23 cellular contexts compared by ENCODE assay signal in genomic region chr6:75566137-75566767, GRCh38. TPM values are rescaled to one million over a fixed set of nuclear protein-coding genes. Genes with fewer than 3 reads are reported as not detected.
A peak's percentile ranks its signal among the peaks of the same experiment; 100 is the strongest.
DNase-seq lines count a peak whose midpoint lies in the region; ATAC-seq and TF ChIP-seq lines count a peak whose summit lies in the region.
"Had no signal": no experiment of that assay in that cellular context is flagged by ENCODE, and none has a peak within 500 bp of the region (broad histone marks: within the 10 kb centered on the region; RNA-seq: fewer than 3 reads in every experiment).

No MANE protein-coding gene starts in this region.

- H3K9ac ChIP-seq in SK-N-SH (no peak overlapping the region), mesenchymal stem cell (ENCODE audit: low read length) (no peak overlapping the region)
- H3K9ac ChIP-seq: BLaER1 treated with 17β-estradiol and CSF1 and Interleukin-3, amounts not matched to agents 10 nM and 100 nM had no signal

- H2BK15ac ChIP-seq in mesenchymal stem cell (ENCODE audit: low read depth, poor library complexity, severe bottlenecking) = no peak overlapping the region

- POLR2A ChIA-PET in SK-N-SH (lab: Yijun Ruan, JAX) = no interaction called here

- CTCF ChIA-PET in SK-N-SH (lab: Yijun Ruan, JAX) = no interaction called here

- 56% methylated on average over 2 of the region's 2 CpGs for WGBS in SK-N-SH (ENCODE audit: low lambda C conversion rate)
- 96% methylated on average over 2 of the region's 2 CpGs for WGBS in mesenchymal stem cell

- H3K4me2 ChIP-seq in SK-N-SH (no peak overlapping the region), mesenchymal stem cell (ENCODE audit: low read length, poor library complexity, severe bottlenecking) (no peak overlapping the region)
- H3K4me2 ChIP-seq: BLaER1 treated with 17β-estradiol and CSF1 and Interleukin-3, amounts not matched to agents 10 nM and 100 nM had no signal

- H3K18ac ChIP-seq in mesenchymal stem cell (ENCODE audit: low read depth in 1 of 2, low read length in 2 of 2) = no peak overlapping the region

- TF ChIP-seq RAD21 in SK-N-SH (IDR thresholded peaks at IDR 0.05; ENCODE audit: low read length) = no peak
- no peak for TF ChIP-seq RAD21 in Ishikawa (IDR thresholded peaks at IDR 0.05; ENCODE audit: low read depth)

- H3K23ac ChIP-seq in mesenchymal stem cell (ENCODE audit: low read length in 2 of 2) = no peak overlapping the region

- H3K36me3 ChIP-seq in SK-N-SH (replicated peaks in 1 of 2; ENCODE audit: control insufficient read depth in 1 of 2, insufficient read depth in 2 of 2, low read length in 1 of 2) = peaks cover 0 to 4% of the 10 kb centered on the region in 2 experiments
- no peaks in the 10 kb centered on the region for H3K36me3 ChIP-seq in mesenchymal stem cell (ENCODE audit: control insufficient read depth in 1 of 2, insufficient read depth in 2 of 2, low read depth in 1 of 2, low read length in 2 of 2)
- H3K36me3 ChIP-seq: BE2C had no signal

- H3K27ac ChIP-seq in SK-N-SH (ENCODE audit: low read depth in 2 of 2, low read length in 1 of 2) (no peak overlapping the region), mesenchymal stem cell (ENCODE audit: low read length, poor library complexity, severe bottlenecking) (no peak overlapping the region)
- H3K27ac ChIP-seq: 22Rv1; BLaER1 treated with 17β-estradiol and CSF1 and Interleukin-3, amounts not matched to agents 10 nM and 100 nM had no signal

- H3K14ac ChIP-seq in mesenchymal stem cell (ENCODE audit: low read length in 2 of 2) = no peak overlapping the region

- peaks cover 3% of the 10 kb centered on the region for H3K36me3 Mint-ChIP-seq in endothelial cell (ENCODE audit: low read depth, unreplicated experiment)
- H3K36me3 Mint-ChIP-seq: CD14-positive monocyte had no signal

- H4K20me1 ChIP-seq in SK-N-SH (ENCODE audit: insufficient read depth) = no peaks in the 10 kb centered on the region
- H4K20me1 ChIP-seq: BLaER1 treated with 17β-estradiol and CSF1 and Interleukin-3, amounts not matched to agents 10 nM and 100 nM had no signal

- H3K27me3 ChIP-seq in SK-N-SH (ENCODE audit: insufficient read depth) (no peaks in the 10 kb centered on the region), mesenchymal stem cell (ENCODE audit: control insufficient read depth in 1 of 2, insufficient read depth in 1 of 2, low read length in 2 of 2) (peaks cover 0 to 7% of the 10 kb centered on the region in 2 experiments)
- H3K27me3 ChIP-seq: BE2C; BLaER1 treated with 17β-estradiol and CSF1 and Interleukin-3, amounts not matched to agents 10 nM and 100 nM had no signal

- H3K4me1 ChIP-seq in SK-N-SH (ENCODE audit: control insufficient read depth in 1 of 2, insufficient read depth in 2 of 2, low read depth in 1 of 2, low read length in 1 of 2) (no peaks in the 10 kb centered on the region), mesenchymal stem cell (ENCODE audit: control insufficient read depth, insufficient read depth, low read depth, low read length) (no peaks in the 10 kb centered on the region)
- H3K4me1 ChIP-seq: BE2C; BLaER1 treated with 17β-estradiol and CSF1 and Interleukin-3, amounts not matched to agents 10 nM and 100 nM had no signal

- ATAC-seq in SK-N-SH treated with all-trans-retinoic acid at 6 μM for 48 hours = no peak
- ATAC-seq: GM12878 had no signal

- no peak overlapping the region for H3K4ac ChIP-seq in mesenchymal stem cell (ENCODE audit: low read depth in 1 of 2, low read length in 2 of 2)

- no peak overlapping the region for H2BK120ac ChIP-seq in mesenchymal stem cell (ENCODE audit: low read depth, low read length)

- TF ChIP-seq EP300 in SK-N-SH (IDR thresholded peaks at IDR 0.05; ENCODE audit: borderline replicate concordance in 1 of 2, low read depth in 1 of 2, low read length in 1 of 2) (no peak), Ishikawa (IDR thresholded peaks at IDR 0.05; ENCODE audit: borderline replicate concordance) (no peak)

- no peak overlapping the region for H4K8ac ChIP-seq in mesenchymal stem cell (ENCODE audit: low read length)

- no peak overlapping the region for H3K4me3 ChIP-seq in SK-N-SH (ENCODE audit: low read depth in 2 of 2, low read length in 1 of 2)
- H3K4me3 ChIP-seq in mesenchymal stem cell (ENCODE audit: insufficient read depth in 1 of 2, low read depth in 1 of 2, low read length in 2 of 2) = no peak overlapping the region
- H3K4me3 ChIP-seq: BLaER1 treated with 17β-estradiol and CSF1 and Interleukin-3, amounts not matched to agents 10 nM and 100 nM; GM12878 had no signal

- H4K91ac ChIP-seq in mesenchymal stem cell (ENCODE audit: low read length) = no peak overlapping the region

- no peaks in the 10 kb centered on the region for H3K4me1 Mint-ChIP-seq in endothelial cell (ENCODE audit: unreplicated experiment)
- H3K4me1 Mint-ChIP-seq: CD14-positive monocyte; CD4-positive, alpha-beta memory T cell; CD4-positive, CD25-positive, alpha-beta regulatory T cell; CD8-positive, alpha-beta memory T cell had no signal

- H3K9me2 ChIP-seq in SK-N-SH = no peaks in the 10 kb centered on the region

- peaks cover 1% of the 10 kb centered on the region for H3K27me3 Mint-ChIP-seq in endothelial cell (ENCODE audit: unreplicated experiment)

- H3K79me1 ChIP-seq in mesenchymal stem cell (replicated peaks; ENCODE audit: low read length, poor library complexity, severe bottlenecking) = no peaks in the 10 kb centered on the region

- H3F3A ChIP-seq in SK-N-SH (replicated peaks; ENCODE audit: insufficient read depth) = no peaks in the 10 kb centered on the region

- no peaks in the 10 kb centered on the region for H3K9me3 Mint-ChIP-seq in endothelial cell (ENCODE audit: unreplicated experiment)

- H2BK5ac ChIP-seq in mesenchymal stem cell (ENCODE audit: low read depth, low read length, poor library complexity, severe bottlenecking) = no peak overlapping the region

- DNase-seq in SK-N-SH (no peak), endothelial cell (ENCODE audit: low spot score) (no peak), C1 segment of cervical spinal cord (lab: John Stamatoyannopoulos, UW) (no peak), mesenchymal stem cell (no peak)
- DNase-seq: ACHN; BE2C; CD4-positive, alpha-beta memory T cell; CD4-positive, CD25-positive, alpha-beta regulatory T cell; CD8-positive, alpha-beta memory T cell; COR-L47; DMS 273 treated with DMSO at 0.1 percent for 48 hours; DMS153; DMS53; DMS79; DND-41; EL; GDM1 had no signal

- peak overlapping the region; percentile 1 for H3K4me3 Mint-ChIP-seq in endothelial cell (ENCODE audit: unreplicated experiment)
- H3K4me3 Mint-ChIP-seq: CD14-positive monocyte; CD4-positive, alpha-beta memory T cell; CD4-positive, CD25-positive, alpha-beta regulatory T cell; CD8-positive, alpha-beta memory T cell had no signal

- H3K9me3 ChIP-seq in SK-N-SH = no peaks in the 10 kb centered on the region
- peaks cover 12% of the 10 kb centered on the region for H3K9me3 ChIP-seq in mesenchymal stem cell (ENCODE audit: control insufficient read depth, low read length)

- no peak overlapping the region for H2BK12ac ChIP-seq in mesenchymal stem cell (ENCODE audit: low read length in 2 of 2)

- H2AFZ ChIP-seq in SK-N-SH (ENCODE audit: low read depth) (no peak overlapping the region), mesenchymal stem cell (ENCODE audit: low read depth, low read length) (no peak overlapping the region)

- no peaks in the 10 kb centered on the region for H3K79me2 ChIP-seq in SK-N-SH (ENCODE audit: insufficient read depth)

- no peak overlapping the region for H2AK5ac ChIP-seq in mesenchymal stem cell (ENCODE audit: low read length, severe bottlenecking)

- H3K27ac Mint-ChIP-seq in endothelial cell (ENCODE audit: unreplicated experiment) = no peak overlapping the region
- H3K27ac Mint-ChIP-seq: CD14-positive monocyte; CD4-positive, alpha-beta memory T cell; CD8-positive, alpha-beta memory T cell had no signal

- TF ChIP-seq CTCF in SK-N-SH (IDR thresholded peaks at IDR 0.05) (no peak), endothelial cell (IDR thresholded peaks at IDR 0.05; ENCODE audit: unreplicated experiment) (no peak)

TF ChIP-seq in SK-N-SH treated with all-trans-retinoic acid at 6 μM for 48 hours, 23 proteins besides CTCF, POLR2A, EP300 and RAD21 (continues in another document):
- TF ChIP-seq SNAI2 (CRISPR knock-in tag; IDR thresholded peaks at IDR 0.05) (no peak), BACH2 (CRISPR knock-in tag; IDR thresholded peaks at IDR 0.05; ENCODE audit: borderline replicate concordance) (no peak), ZFP30 (CRISPR knock-in tag; IDR thresholded peaks at IDR 0.05) (no peak), TOX (CRISPR knock-in tag; IDR thresholded peaks at IDR 0.05; ENCODE audit: borderline replicate concordance) (no peak), ZFP3 (CRISPR knock-in tag; IDR thresholded peaks at IDR 0.05) (no peak)

TF ChIP-seq in Ishikawa, 13 proteins besides CTCF, POLR2A, EP300 and RAD21 (continues in another document):
- TF ChIP-seq REST (IDR thresholded peaks at IDR 0.05; ENCODE audit: low read depth) = peak; percentile 31; the same call in 1 of the 2 replicates
- no peak for TF ChIP-seq CREB1 (IDR thresholded peaks at IDR 0.05; ENCODE audit: low read depth)

RNA-seq across cellular contexts. Expression of gene SENP6, which starts 35.4 kb away (rescaled TPM):
- polyA plus RNA-seq in SK-N-SH (2012; rRNA removed) = 16.2 and 18.7 TPM in 2 replicates
- 21.4 and 29.5 TPM in 2 replicates for polyA plus RNA-seq in SK-N-SH (2012; cell fraction: cytosol; rRNA removed)
- polyA plus RNA-seq in SK-N-SH (2012; cell fraction: nucleus; rRNA removed) = 32.9 and 47.4 TPM in 2 replicates
- total RNA-seq in endothelial cell (ENCODE audit: unreplicated experiment) = 135 TPM
- polyA plus RNA-seq in mesenchymal stem cell (2013, experiment 1 of 2) = 51.6 TPM
- polyA plus RNA-seq in mesenchymal stem cell (2013, experiment 2 of 2) = 50.6 TPM
